1 cellular context compared by ENCODE assay signal in the genomic region with DNA sequence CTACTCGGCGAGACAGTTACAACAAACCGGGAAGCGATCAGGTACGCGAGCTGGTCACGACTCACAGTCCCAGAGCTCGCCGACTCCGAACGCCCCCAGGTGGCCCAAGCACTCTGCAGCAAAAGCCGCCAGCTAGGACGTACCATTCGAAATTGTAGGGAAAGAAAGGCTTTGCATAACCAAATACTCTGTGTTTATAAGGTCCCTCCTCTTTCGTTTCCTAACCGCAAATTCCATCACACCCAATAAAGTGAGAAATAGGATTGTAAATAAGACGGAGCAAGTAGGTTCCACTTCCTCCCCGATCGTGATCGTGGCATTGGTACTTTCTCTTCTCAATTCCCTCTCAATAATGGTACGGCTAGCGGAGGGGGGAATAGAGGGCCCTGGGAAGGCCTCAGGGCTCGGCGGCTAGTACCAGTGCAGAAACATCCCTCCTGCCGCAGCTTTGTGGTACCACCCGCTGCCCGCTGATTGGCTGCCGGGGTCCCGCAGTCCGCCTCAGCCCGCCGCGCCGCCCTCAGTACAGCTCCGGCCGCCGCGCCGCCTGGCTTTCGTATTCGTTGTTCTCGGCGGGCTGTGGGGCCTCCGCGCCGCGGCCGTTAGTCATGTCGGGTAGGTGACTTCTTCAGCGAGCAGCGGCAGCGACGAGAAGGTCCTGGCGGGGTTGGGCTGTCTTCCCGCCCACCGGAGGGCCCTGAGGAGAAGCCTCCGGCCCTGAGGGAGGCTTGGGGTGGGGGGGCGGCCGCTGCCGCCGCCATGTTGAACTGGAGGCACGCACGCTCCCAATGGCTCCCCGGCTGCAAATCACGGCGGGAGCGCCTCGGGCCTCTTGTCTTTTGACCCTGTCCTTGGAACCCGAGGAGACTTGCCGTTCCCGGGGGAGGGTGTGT.
A peak's percentile ranks its signal among the peaks of the same experiment; 100 is the strongest.
TF ChIP-seq lines count a peak whose summit lies in the region.

A gene (plus strand): TSS at position 523 of the 893 bp plus-strand sequence. CDS start 86 bp downstream, at position 609.

TF ChIP-seq in HCT116, 20 proteins besides CTCF, POLR2A, EP300 and RAD21 (continued from another document):
- TF ChIP-seq SRF (IDR thresholded peaks at IDR 0.05; ENCODE audit: low read depth) (0 out of 2 replicates have a peak, but pooled peaks have one; percentile 17), ZNF274 (IDR thresholded peaks at IDR 0.05; ENCODE audit: low read depth, low read length) (no peak), FOSL1 (IDR thresholded peaks at IDR 0.05; ENCODE audit: low read depth) (no peak), EZH2 (IDR thresholded peaks at IDR 0.05) (no peak), CEBPB (IDR thresholded peaks at IDR 0.05; ENCODE audit: low read depth) (no peak)
- TF ChIP-seq, protein P1, sequence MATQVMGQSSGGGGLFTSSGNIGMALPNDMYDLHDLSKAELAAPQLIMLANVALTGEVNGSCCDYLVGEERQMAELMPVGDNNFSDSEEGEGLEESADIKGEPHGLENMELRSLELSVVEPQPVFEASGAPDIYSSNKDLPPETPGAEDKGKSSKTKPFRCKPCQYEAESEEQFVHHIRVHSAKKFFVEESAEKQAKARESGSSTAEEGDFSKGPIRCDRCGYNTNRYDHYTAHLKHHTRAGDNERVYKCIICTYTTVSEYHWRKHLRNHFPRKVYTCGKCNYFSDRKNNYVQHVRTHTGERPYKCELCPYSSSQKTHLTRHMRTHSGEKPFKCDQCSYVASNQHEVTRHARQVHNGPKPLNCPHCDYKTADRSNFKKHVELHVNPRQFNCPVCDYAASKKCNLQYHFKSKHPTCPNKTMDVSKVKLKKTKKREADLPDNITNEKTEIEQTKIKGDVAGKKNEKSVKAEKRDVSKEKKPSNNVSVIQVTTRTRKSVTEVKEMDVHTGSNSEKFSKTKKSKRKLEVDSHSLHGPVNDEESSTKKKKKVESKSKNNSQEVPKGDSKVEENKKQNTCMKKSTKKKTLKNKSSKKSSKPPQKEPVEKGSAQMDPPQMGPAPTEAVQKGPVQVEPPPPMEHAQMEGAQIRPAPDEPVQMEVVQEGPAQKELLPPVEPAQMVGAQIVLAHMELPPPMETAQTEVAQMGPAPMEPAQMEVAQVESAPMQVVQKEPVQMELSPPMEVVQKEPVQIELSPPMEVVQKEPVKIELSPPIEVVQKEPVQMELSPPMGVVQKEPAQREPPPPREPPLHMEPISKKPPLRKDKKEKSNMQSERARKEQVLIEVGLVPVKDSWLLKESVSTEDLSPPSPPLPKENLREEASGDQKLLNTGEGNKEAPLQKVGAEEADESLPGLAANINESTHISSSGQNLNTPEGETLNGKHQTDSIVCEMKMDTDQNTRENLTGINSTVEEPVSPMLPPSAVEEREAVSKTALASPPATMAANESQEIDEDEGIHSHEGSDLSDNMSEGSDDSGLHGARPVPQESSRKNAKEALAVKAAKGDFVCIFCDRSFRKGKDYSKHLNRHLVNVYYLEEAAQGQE (IDR thresholded peaks at IDR 0.05; ENCODE audit: low read depth), result no peak
